12 cellular contexts compared by ENCODE assay signal in the genomic region with DNA sequence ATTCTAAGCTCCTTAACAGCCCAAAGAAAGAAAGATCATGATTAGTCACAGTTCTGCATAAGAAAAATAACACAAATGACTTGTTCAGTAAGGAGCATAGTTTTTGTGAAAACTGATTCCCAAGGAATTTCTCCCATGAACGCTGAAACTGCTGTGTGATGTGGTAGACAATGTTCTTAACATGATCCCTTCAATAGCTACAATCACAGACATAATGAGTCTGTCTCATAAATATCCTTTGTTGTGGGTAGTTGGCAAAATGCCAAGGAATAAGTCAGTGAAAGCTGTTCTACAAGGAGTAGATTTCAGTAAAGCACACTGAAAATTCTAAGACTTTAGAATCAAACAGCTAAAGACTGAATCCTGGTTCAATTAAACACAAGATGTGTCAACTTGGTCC.
DNase-seq lines count a peak whose midpoint lies in the region; ATAC-seq, FAIRE-seq and TF ChIP-seq lines count a peak whose summit lies in the region.
"Had no signal": no experiment of that assay in that cellular context is flagged by ENCODE, and none has a peak within 500 bp of the region (broad histone marks: within the 10 kb centered on the region; RNA-seq: fewer than 3 reads in every experiment).

No MANE protein-coding gene starts in this region.

- no peaks in the 10 kb centered on the region for H3K27me3 ChIP-seq in RWPE2 (ENCODE audit: insufficient read depth, poor library complexity, severe bottlenecking)
- H3K27me3 ChIP-seq in foreskin keratinocyte = no peaks in the 10 kb centered on the region
- H3K27me3 ChIP-seq in small intestine (ENCODE audit: control insufficient read depth in 2 of 2, insufficient read depth in 2 of 2, low read length in 2 of 2) = no peaks in the 10 kb centered on the region

- H3K36me3 ChIP-seq in RWPE2 (ENCODE audit: low read depth) = no peaks in the 10 kb centered on the region
- no peaks in the 10 kb centered on the region for H3K36me3 ChIP-seq in small intestine (ENCODE audit: control insufficient read depth in 2 of 2, insufficient read depth in 2 of 2, low read length in 2 of 2)

- 33 to 44% (median 44%) methylated on average over 1 of the region's 1 CpG for WGBS in small intestine, 3 donors

- no peak overlapping the region for H3K4me3 ChIP-seq in RWPE2 (ENCODE audit: severe bottlenecking)
- H3K4me3 ChIP-seq in small intestine (ENCODE audit: low read depth in 1 of 2, low read length in 2 of 2) = no peak overlapping the region

- in situ Hi-C loops in ACHN (cut with HindIII; ENCODE audit: low pct_ligation_motif_present, low pct_unique_long_range_greater_than_20kb, low sequenced_read_pairs) = no loop called here

- peak; percentile 8 for DNase-seq in ACHN
- peak; percentile 5 for DNase-seq in HS-27A (ENCODE audit: low read depth)
- DNase-seq in RWPE2 (ENCODE audit: low spot score) = no peak
- peak; percentile 79 to 81 for DNase-seq in foreskin keratinocyte
- no peak for DNase-seq in NCI-H1048 (lab: John Stamatoyannopoulos, UW)
- no peak for DNase-seq in small intestine
- no peak for DNase-seq in SIG-M5 treated with dmso at 0.1 percent for 504 hours (lab: John Stamatoyannopoulos, UW; ENCODE audit: unreplicated experiment)
- DNase-seq in stimulated activated CD4-positive, alpha-beta T cell treated with anti-CD3 and anti-CD28 coated beads, Interleukin-2, amount 100 ng/mL, for 48 hours = no peak
- DNase-seq: activated effector memory CD4-positive, alpha-beta T cell treated with Interleukin-2 at 50 U/mL for 16 hours had no signal

- TF ChIP-seq CTCF in RWPE2 (IDR thresholded peaks at IDR 0.05; ENCODE audit: poor library complexity, severe bottlenecking) = no peak
- TF ChIP-seq CTCF in foreskin keratinocyte (conservative IDR thresholded peaks at IDR 0.05) = no peak

- H3K27ac ChIP-seq in RWPE2 (ENCODE audit: poor library complexity, severe bottlenecking) (no peak overlapping the region), foreskin keratinocyte (no peak overlapping the region), small intestine (ENCODE audit: low read depth in 1 of 2, low read length in 1 of 2) (no peak overlapping the region)
- H3K27ac ChIP-seq: C4-2B, epithelial cell of prostate had no signal

- ATAC-seq in RWPE2 (ENCODE audit: low read depth) (peak; percentile 48; the same call in 2 of the 3 replicates), foreskin keratinocyte (peak; percentile 55)

- FAIRE-seq in small intestine (lab: Jason Lieb, UNC) = no peak
- FAIRE-seq: H1 had no signal

- H3K4me1 ChIP-seq in RWPE2 (ENCODE audit: insufficient read depth, poor library complexity, severe bottlenecking) (no peaks in the 10 kb centered on the region), foreskin keratinocyte (no peaks in the 10 kb centered on the region), small intestine (ENCODE audit: control insufficient read depth in 2 of 2, insufficient read depth in 1 of 2, low read depth in 1 of 2, low read length in 1 of 2) (no peaks in the 10 kb centered on the region)

- H3K9me3 ChIP-seq in RWPE2 (ENCODE audit: severe bottlenecking) (no peaks in the 10 kb centered on the region), small intestine (ENCODE audit: control insufficient read depth, low read depth) (no peaks in the 10 kb centered on the region)

Comparison
In these comparisons a context has a peak if more than half of its experiments do, and no peak if none do; other contexts are left out.
1. DNase-seq: peak in ACHN (single experiment), HS-27A (single experiment) and foreskin keratinocyte (2 of 2); none in RWPE2 (single experiment), NCI-H1048 (single experiment), small intestine (single experiment), SIG-M5 treated with dmso at 0.1 percent for 504 hours (single experiment) and stimulated activated CD4-positive, alpha-beta T cell treated with anti-CD3 and anti-CD28 coated beads, Interleukin-2, amount 100 ng/mL, for 48 hours (0 of 2).